ENCODE assay signal across 8 cellular contexts in genomic region chr10:63206997-63207952, GRCh38.
DNase-seq lines count a peak whose midpoint lies in the region; FAIRE-seq and TF ChIP-seq lines count a peak whose summit lies in the region.

No MANE protein-coding gene starts in this region.

- peaks cover 42 to 60% of the 10 kb centered on the region in 2 donors for H3K36me3 Mint-ChIP-seq in CD4-positive, alpha-beta memory T cell

- H3K4me3 ChIP-seq in CD4-positive, alpha-beta memory T cell (ENCODE audit: low read length in 2 of 2) = no peak overlapping the region
- H3K4me3 ChIP-seq in duodenal mucosa (ENCODE audit: low read depth in 1 of 2, low read length in 2 of 2) (peak overlapping the region in 1 of 2 donors; percentile 0), muscle layer of colon (ENCODE audit: low read depth in 1 of 2, low read length in 2 of 2) (peak overlapping the region in 1 of 2 donors; percentile 23)

- FAIRE-seq in H54 (lab: Jason Lieb, UNC) = peak; percentile 82

- H3K27ac ChIP-seq in CD4-positive, alpha-beta memory T cell (ENCODE audit: low read depth, low read length) = no peak overlapping the region
- peak overlapping the region; percentile 6 for H3K27ac ChIP-seq in duodenal mucosa (ENCODE audit: low read depth, low read length)
- peak overlapping the region; percentile 35 for H3K27ac ChIP-seq in muscle layer of colon (ENCODE audit: low read depth, low read length)

- H3K9me3 Mint-ChIP-seq in CD4-positive, alpha-beta memory T cell = no peaks in the 10 kb centered on the region

- peaks cover 12% of the 10 kb centered on the region for H3K36me3 ChIP-seq in CD4-positive, alpha-beta memory T cell (ENCODE audit: insufficient read depth, low read length)
- H3K36me3 ChIP-seq in duodenal mucosa (ENCODE audit: control insufficient read depth in 1 of 2, insufficient read depth in 2 of 2, low read length in 2 of 2) (peaks cover 15 to 36% of the 10 kb centered on the region in 2 donors), muscle layer of colon (ENCODE audit: insufficient read depth, low read length) (peaks cover 16% of the 10 kb centered on the region)

- DNase-seq in CD4-positive, alpha-beta memory T cell = peak in 1 of 5 donors; percentile 6
- DNase-seq in H54 (ENCODE audit: insufficient read length, low spot score) = no peak
- DNase-seq in OCI-M1 (lab: John Stamatoyannopoulos, UW) = peak; percentile 19
- no peak for DNase-seq in NCI-H345 (lab: John Stamatoyannopoulos, UW)
- DNase-seq in SW480 (ENCODE audit: low spot score) = no peak
- DNase-seq in UCSD-AML1 (lab: John Stamatoyannopoulos, UW; ENCODE audit: unreplicated experiment) = no peak

- intact Hi-C loops in CD4-positive, alpha-beta memory T cell (cut with micrococcal nuclease) = no loop called here

- POLR2A ChIA-PET in CD4-positive, alpha-beta memory T cell (lab: Charles Lee; ENCODE audit: partially characterized antibody) = interaction anchor here (2.7 kb wide), 1 partner anchor 60 kb away, joined by 17 read pairs; no protein-coding TSS in a partner anchor

- H3K4me1 ChIP-seq in CD4-positive, alpha-beta memory T cell (ENCODE audit: insufficient read depth, low read length) = peaks cover 43% of the 10 kb centered on the region
- H3K4me1 ChIP-seq in duodenal mucosa (ENCODE audit: control insufficient read depth in 1 of 2, insufficient read depth in 2 of 2, low read length in 2 of 2) = peaks cover 24 to 47% of the 10 kb centered on the region in 2 donors
- H3K4me1 ChIP-seq in muscle layer of colon (ENCODE audit: insufficient read depth, low read length) = peaks cover 39% of the 10 kb centered on the region

- H3K9ac ChIP-seq in duodenal mucosa (ENCODE audit: low read depth in 1 of 2, low read length in 2 of 2) (no peak overlapping the region), muscle layer of colon (ENCODE audit: low read length) (peak overlapping the region; percentile 26)

- H3K27me3 Mint-ChIP-seq in CD4-positive, alpha-beta memory T cell = no peaks in the 10 kb centered on the region

- peak overlapping the region; percentile 32 to 91 (median 66) for H3K27ac Mint-ChIP-seq in CD4-positive, alpha-beta memory T cell

- TF ChIP-seq POLR2A in H54 (IDR thresholded peaks at IDR 0.05; ENCODE audit: low read depth, low read length) = no peak

- peaks cover 46 to 65% (median 56%) of the 10 kb centered on the region in 4 donors for H3K4me1 Mint-ChIP-seq in CD4-positive, alpha-beta memory T cell

- H3K9me3 ChIP-seq in CD4-positive, alpha-beta memory T cell (ENCODE audit: control insufficient read depth in 1 of 2, low read length in 2 of 2) = no peaks in the 10 kb centered on the region
- no peaks in the 10 kb centered on the region for H3K9me3 ChIP-seq in duodenal mucosa (ENCODE audit: control insufficient read depth in 1 of 2, low read length in 2 of 2)
- H3K9me3 ChIP-seq in muscle layer of colon (ENCODE audit: low read length) = no peaks in the 10 kb centered on the region

- no peaks in the 10 kb centered on the region for H3K27me3 ChIP-seq in CD4-positive, alpha-beta memory T cell (ENCODE audit: insufficient read depth, low read length)
- no peaks in the 10 kb centered on the region for H3K27me3 ChIP-seq in duodenal mucosa (ENCODE audit: control insufficient read depth in 1 of 2, insufficient read depth in 2 of 2, low read length in 2 of 2)
- no peaks in the 10 kb centered on the region for H3K27me3 ChIP-seq in muscle layer of colon (ENCODE audit: control insufficient read depth in 1 of 2, insufficient read depth in 2 of 2, low read length in 2 of 2)

- peak overlapping the region in 7 of 8 donors; percentile 51 to 70 (median 62) for H3K4me3 Mint-ChIP-seq in CD4-positive, alpha-beta memory T cell

- CTCF ChIA-PET in CD4-positive, alpha-beta memory T cell (lab: Charles Lee; ENCODE audit: partially characterized antibody) = interaction anchor here (0.6 to 2.9 kb wide), 4 partner anchors 10 to 513 kb away, joined by 3 to 11 read pairs (median 7); no protein-coding TSS in a partner anchor
